In the genomic region with DNA sequence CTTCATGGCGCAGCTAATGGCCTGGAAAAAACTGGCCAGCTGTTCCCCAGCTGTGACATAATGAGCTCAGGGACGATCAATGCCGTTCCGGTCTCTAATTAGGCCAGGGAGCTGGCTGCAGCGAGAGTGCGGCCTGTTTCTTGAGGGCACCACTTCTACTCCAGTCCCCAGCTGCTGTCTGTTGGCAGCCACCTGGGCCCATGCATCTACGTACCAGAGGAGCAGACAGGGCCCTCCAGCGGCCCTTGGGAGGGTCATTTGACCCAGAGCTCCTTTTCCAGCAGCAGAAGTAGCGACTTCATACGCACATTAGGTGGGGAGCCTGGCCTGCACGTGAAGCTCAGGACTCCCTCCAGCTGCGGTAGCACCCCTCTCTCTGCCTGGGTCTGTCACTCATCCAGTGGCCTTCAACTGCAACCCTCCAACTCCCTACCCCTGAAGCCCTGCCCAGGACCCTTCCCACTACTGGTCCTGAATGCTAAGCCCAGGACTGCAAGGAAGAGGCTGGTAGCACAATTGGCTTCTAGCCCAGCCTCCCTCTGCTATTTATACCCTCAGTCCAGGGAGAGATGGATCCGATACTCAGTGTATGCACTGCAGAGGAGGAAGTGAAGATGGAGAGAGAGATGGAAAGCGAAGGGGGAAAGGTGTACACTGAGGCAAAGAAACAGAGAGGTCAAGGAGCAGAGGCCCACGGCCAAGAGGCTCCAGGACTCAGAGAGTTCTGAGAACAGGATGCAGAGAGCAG, we compare ENCODE assay signal across 15 cellular contexts. TPM values are rescaled to one million over a fixed set of nuclear protein-coding genes. Genes with fewer than 3 reads are reported as not detected.
DNase-seq lines count a peak whose midpoint lies in the region; ATAC-seq and TF ChIP-seq lines count a peak whose summit lies in the region.
"Had no signal": no experiment of that assay in that cellular context is flagged by ENCODE, and none has a peak within 500 bp of the region (broad histone marks: within the 10 kb centered on the region; RNA-seq: fewer than 3 reads in every experiment).

No MANE protein-coding gene starts in this region.

- H3K9me2 ChIP-seq in PC-9 (ENCODE audit: insufficient read depth), result no peaks in the 10 kb centered on the region

- 78 to 86% (median 83%) methylated on average over 10 to 15 of the region's 15 CpGs for WGBS in spleen, 5 donors

- no TSS peak for BruUV-seq in PC-9 (replicated peaks; lab: Mats Ljungman, UMichigan)

- H3K27ac ChIP-seq in CD4-positive, alpha-beta memory T cell (ENCODE audit: low read depth, low read length), result no peak overlapping the region
- H3K27ac ChIP-seq in naive thymus-derived CD4-positive, alpha-beta T cell (ENCODE audit: low read depth, low read length), result no peak overlapping the region
- peak overlapping the region in 1 of 8 donors; percentile 81 for H3K27ac ChIP-seq in spleen
- H3K27ac ChIP-seq in PC-9, result no peak overlapping the region

- H3K36me3 ChIP-seq in CD4-positive, alpha-beta memory T cell (ENCODE audit: insufficient read depth, low read length), result no peaks in the 10 kb centered on the region
- H3K36me3 ChIP-seq in naive thymus-derived CD4-positive, alpha-beta T cell (ENCODE audit: control insufficient read depth in 2 of 3, insufficient read depth in 3 of 3, low read length in 3 of 3), result no peaks in the 10 kb centered on the region
- H3K36me3 ChIP-seq in spleen (no peaks in the 10 kb centered on the region), PC-9 (ENCODE audit: low read depth) (no peaks in the 10 kb centered on the region)
- H3K36me3 ChIP-seq: gastroesophageal sphincter, upper lobe of left lung had no signal

- H3K4me1 Mint-ChIP-seq in CD4-positive, alpha-beta memory T cell, result peaks cover 15 to 37% (median 25%) of the 10 kb centered on the region in 4 donors
- H3K4me1 Mint-ChIP-seq in activated T-helper 1 cell treated with anti-CD3 and anti-CD28 coated beads, Interleukin-12 subunit alpha, Interleukin-12 subunit beta, Interleukin-2, Interleukin-4 antibody, amounts not matched to agents 30 ng/mL and 10 ng/mL and 1 ng/mL, durations not matched to agents 14 hours and 24 hours and 36 hours (ENCODE audit: low read depth), result peaks cover 24% of the 10 kb centered on the region
- peaks cover 22 to 40% (median 30%) of the 10 kb centered on the region in 7 donors for H3K4me1 Mint-ChIP-seq in naive thymus-derived CD4-positive, alpha-beta T cell

- no peaks in the 10 kb centered on the region for H3K79me2 ChIP-seq in PC-9 (ENCODE audit: low read depth)

- no peak for TF ChIP-seq CTCF in spleen (IDR thresholded peaks at IDR 0.05 in 8 of 11, conservative IDR thresholded peaks at IDR 0.05 in 3 of 11)
- TF ChIP-seq CTCF in PC-9 (conservative IDR thresholded peaks at IDR 0.05), result no peak

- no peak for DNase-seq in CD4-positive, alpha-beta memory T cell
- peak; percentile 68 for DNase-seq in NCI-H1105 treated with DMSO at 0.1 percent for 48 hours (lab: John Stamatoyannopoulos, UW)
- no peak for DNase-seq in activated T-helper 1 cell treated with anti-CD3 and anti-CD28 coated beads, Interleukin-12 subunit alpha, Interleukin-12 subunit beta, Interleukin-2, Interleukin-4 antibody, amounts not matched to agents 30 ng/mL and 10 ng/mL and 1 ng/mL, durations not matched to agents 14 hours and 24 hours and 36 hours (ENCODE audit: low spot score)
- no peak for DNase-seq in naive thymus-derived CD4-positive, alpha-beta T cell
- DNase-seq in spleen, result no peak
- DNase-seq in PC-9, result no peak
- DNase-seq in SW480 (ENCODE audit: low spot score), result no peak
- DNase-seq: activated CD4-positive, CD25-positive, alpha-beta regulatory T cell treated with anti-CD3 and anti-CD28 coated beads, Interleukin-2, amount 50 U/mL, for 72 hours; DMS53; HCEC 1CT; stimulated activated CD4-positive, alpha-beta T cell treated with anti-CD3 and anti-CD28 coated beads, Interleukin-4, amount 100 ng/mL, for 4 hours; upper lobe of left lung had no signal

- H4K20me1 ChIP-seq in PC-9 (ENCODE audit: insufficient read depth), result no peaks in the 10 kb centered on the region

- POLR2A ChIA-PET in CD4-positive, alpha-beta memory T cell (lab: Charles Lee; ENCODE audit: partially characterized antibody), result interaction anchor here (1.2 to 9.8 kb wide), 3 partner anchors 12 to 31 kb away, joined by 3 to 438 read pairs (median 3); a partner anchor contains a TSS
- POLR2A ChIA-PET in naive thymus-derived CD4-positive, alpha-beta T cell (lab: Charles Lee), result interaction anchor here (1.0 to 15.6 kb wide), 7 partner anchors 11 to 47 kb away, joined by 3 to 520 read pairs (median 9); a partner anchor contains a TSS
- POLR2A ChIA-PET in PC-9 (lab: Charles Lee; ENCODE audit: unreplicated experiment), result no interaction called here

- H3K27me3 ChIP-seq in CD4-positive, alpha-beta memory T cell (ENCODE audit: insufficient read depth, low read length), result no peaks in the 10 kb centered on the region
- H3K27me3 ChIP-seq in naive thymus-derived CD4-positive, alpha-beta T cell (ENCODE audit: control insufficient read depth in 2 of 2, insufficient read depth in 2 of 2, low read length in 2 of 2), result no peaks in the 10 kb centered on the region
- no peaks in the 10 kb centered on the region for H3K27me3 ChIP-seq in spleen (replicated peaks in 1 of 7)
- H3K27me3 ChIP-seq in PC-9 (ENCODE audit: insufficient read depth, low read depth), result peaks cover 18% of the 10 kb centered on the region
- H3K27me3 ChIP-seq: gastroesophageal sphincter, upper lobe of left lung had no signal

- H3K4me2 ChIP-seq in PC-9, result no peak overlapping the region

- CTCF ChIA-PET in CD4-positive, alpha-beta memory T cell (lab: Charles Lee; ENCODE audit: partially characterized antibody), result interaction anchor here (0.5 to 21.4 kb wide), 11 partner anchors 8 to 267 kb away, joined by 3 to 1669 read pairs (median 6); a partner anchor contains a TSS
- CTCF ChIA-PET in naive thymus-derived CD4-positive, alpha-beta T cell (lab: Charles Lee), result interaction anchor here (0.6 to 21.5 kb wide), 11 partner anchors 9 to 282 kb away, joined by 3 to 1240 read pairs (median 6); a partner anchor contains a TSS
- CTCF ChIA-PET in PC-9 (lab: Charles Lee), result interaction anchor here (0.6 kb wide), 1 partner anchor 319 kb away, joined by 4 read pairs; no protein-coding TSS in a partner anchor

- H3K9me3 Mint-ChIP-seq in CD4-positive, alpha-beta memory T cell, result no peaks in the 10 kb centered on the region
- no peaks in the 10 kb centered on the region for H3K9me3 Mint-ChIP-seq in activated T-helper 1 cell treated with anti-CD3 and anti-CD28 coated beads, Interleukin-12 subunit alpha, Interleukin-12 subunit beta, Interleukin-2, Interleukin-4 antibody, amounts not matched to agents 30 ng/mL and 10 ng/mL and 1 ng/mL, durations not matched to agents 14 hours and 24 hours and 36 hours
- H3K9me3 Mint-ChIP-seq in naive thymus-derived CD4-positive, alpha-beta T cell, result peaks cover 0 to 2% (median 0%) of the 10 kb centered on the region in 11 donors

- H3K4me1 ChIP-seq in CD4-positive, alpha-beta memory T cell (ENCODE audit: insufficient read depth, low read length), result peaks cover 25% of the 10 kb centered on the region
- H3K4me1 ChIP-seq in naive thymus-derived CD4-positive, alpha-beta T cell (ENCODE audit: control insufficient read depth in 2 of 2, insufficient read depth in 2 of 2, low read length in 2 of 2), result peaks cover 11 to 28% of the 10 kb centered on the region in 2 donors
- H3K4me1 ChIP-seq in spleen (peaks cover 5 to 41% (median 24%) of the 10 kb centered on the region in 6 donors), PC-9 (replicated peaks; ENCODE audit: insufficient read depth) (no peaks in the 10 kb centered on the region)

- peaks cover 0 to 4% of the 10 kb centered on the region in 2 donors for H3K27me3 Mint-ChIP-seq in CD4-positive, alpha-beta memory T cell
- H3K27me3 Mint-ChIP-seq in activated T-helper 1 cell treated with anti-CD3 and anti-CD28 coated beads, Interleukin-12 subunit alpha, Interleukin-12 subunit beta, Interleukin-2, Interleukin-4 antibody, amounts not matched to agents 30 ng/mL and 10 ng/mL and 1 ng/mL, durations not matched to agents 14 hours and 24 hours and 36 hours (ENCODE audit: insufficient read depth), result peaks cover 5% of the 10 kb centered on the region
- peaks cover 0 to 12% (median 0%) of the 10 kb centered on the region in 5 donors for H3K27me3 Mint-ChIP-seq in naive thymus-derived CD4-positive, alpha-beta T cell

- TF ChIP-seq POLR2A in spleen (IDR thresholded peaks at IDR 0.05), result no peak

- no peaks in the 10 kb centered on the region for H3K36me3 Mint-ChIP-seq in CD4-positive, alpha-beta memory T cell
- H3K36me3 Mint-ChIP-seq in activated T-helper 1 cell treated with anti-CD3 and anti-CD28 coated beads, Interleukin-12 subunit alpha, Interleukin-12 subunit beta, Interleukin-2, Interleukin-4 antibody, amounts not matched to agents 30 ng/mL and 10 ng/mL and 1 ng/mL, durations not matched to agents 14 hours and 24 hours and 36 hours (ENCODE audit: low read depth), result no peaks in the 10 kb centered on the region
- H3K36me3 Mint-ChIP-seq in naive thymus-derived CD4-positive, alpha-beta T cell, result no peaks in the 10 kb centered on the region

- peaks cover 5% of the 10 kb centered on the region; the same call in 1 of the 2 replicates for H3F3A ChIP-seq in PC-9 (ENCODE audit: insufficient read depth, low read depth)

- no peak for ATAC-seq in naive thymus-derived CD4-positive, alpha-beta T cell
- no peak for ATAC-seq in GM21737 (IDR thresholded peaks at IDR 0.05; ENCODE audit: unreplicated experiment)
- ATAC-seq: gastroesophageal sphincter had no signal

- H3K27ac Mint-ChIP-seq in CD4-positive, alpha-beta memory T cell, result peak overlapping the region; percentile 17 to 87 (median 57)
- H3K27ac Mint-ChIP-seq in activated T-helper 1 cell treated with anti-CD3 and anti-CD28 coated beads, Interleukin-12 subunit alpha, Interleukin-12 subunit beta, Interleukin-2, Interleukin-4 antibody, amounts not matched to agents 30 ng/mL and 10 ng/mL and 1 ng/mL, durations not matched to agents 14 hours and 24 hours and 36 hours, result peak overlapping the region; percentile 2
- H3K27ac Mint-ChIP-seq in naive thymus-derived CD4-positive, alpha-beta T cell, result peak overlapping the region; percentile 65 to 96 (median 83)

- intact Hi-C loops in CD4-positive, alpha-beta memory T cell (cut with micrococcal nuclease), result no loop called here
- intact Hi-C loops in activated T-helper 1 cell treated with anti-CD3 and anti-CD28 coated beads, Interleukin-12 subunit alpha, Interleukin-12 subunit beta, Interleukin-2, Interleukin-4 antibody, amounts not matched to agents 30 ng/mL and 10 ng/mL and 1 ng/mL, durations not matched to agents 14 hours and 24 hours and 36 hours (cut with micrococcal nuclease), result loop anchor here (5.0 kb wide), 1 partner anchor 438 kb away; a partner anchor contains a TSS
- intact Hi-C loops in naive thymus-derived CD4-positive, alpha-beta T cell (cut with micrococcal nuclease), result loop anchor here in 1 of 2 donors (5.0 kb wide), 1 partner anchor 133 kb away; a partner anchor contains a TSS
- intact Hi-C loops in spleen (cut with DNase I; ENCODE audit: low total_unique reads), result loop anchor here (10.0 kb wide), 1 partner anchor 106 kb away; a partner anchor contains a TSS
- intact Hi-C loops in PC-9 (cut with micrococcal nuclease; ENCODE audit: unreplicated experiment), result loop anchor here (5.0 kb wide), 1 partner anchor 128 kb away; no protein-coding TSS in a partner anchor

- H2AFZ ChIP-seq in PC-9, result no peak overlapping the region

- H3K9me3 ChIP-seq in CD4-positive, alpha-beta memory T cell (ENCODE audit: control insufficient read depth in 1 of 2, low read length in 2 of 2), result no peaks in the 10 kb centered on the region
- no peaks in the 10 kb centered on the region for H3K9me3 ChIP-seq in naive thymus-derived CD4-positive, alpha-beta T cell (ENCODE audit: control insufficient read depth in 2 of 3, low read length in 3 of 3)
- H3K9me3 ChIP-seq in spleen (no peaks in the 10 kb centered on the region), PC-9 (ENCODE audit: insufficient read depth, low read depth) (no peaks in the 10 kb centered on the region)
- H3K9me3 ChIP-seq: gastroesophageal sphincter, upper lobe of left lung had no signal

- no peak overlapping the region for H3K4me3 ChIP-seq in CD4-positive, alpha-beta memory T cell (ENCODE audit: low read length in 2 of 2)
- H3K4me3 ChIP-seq in naive thymus-derived CD4-positive, alpha-beta T cell (ENCODE audit: low read length), result no peak overlapping the region
- no peak overlapping the region for H3K4me3 ChIP-seq in spleen
- H3K4me3 ChIP-seq in PC-9, result no peak overlapping the region
- H3K4me3 ChIP-seq: gastroesophageal sphincter, upper lobe of left lung had no signal

- H3K4me3 Mint-ChIP-seq in CD4-positive, alpha-beta memory T cell, result peak overlapping the region in 7 of 8 donors; percentile 21 to 82 (median 55)
- peak overlapping the region; percentile 25 for H3K4me3 Mint-ChIP-seq in activated T-helper 1 cell treated with anti-CD3 and anti-CD28 coated beads, Interleukin-12 subunit alpha, Interleukin-12 subunit beta, Interleukin-2, Interleukin-4 antibody, amounts not matched to agents 30 ng/mL and 10 ng/mL and 1 ng/mL, durations not matched to agents 14 hours and 24 hours and 36 hours
- peak overlapping the region; percentile 27 to 91 (median 70) for H3K4me3 Mint-ChIP-seq in naive thymus-derived CD4-positive, alpha-beta T cell

RNA-seq across cellular contexts. Expression of a gene that starts 9.0 kb away (rescaled TPM):
- total RNA-seq in CD4-positive, alpha-beta memory T cell, result under 1 TPM in 1 of 2 experiments, not detected in 1; 0.53 TPM
- under 1 TPM; 0.35 to 0.84 TPM for polyA plus RNA-seq in CD4-positive, alpha-beta memory T cell
- total RNA-seq in activated T-helper 1 cell treated with anti-CD3 and anti-CD28 coated beads, Interleukin-12 subunit alpha, Interleukin-12 subunit beta, Interleukin-2, Interleukin-4 antibody, amounts not matched to agents 30 ng/mL and 10 ng/mL and 1 ng/mL, durations not matched to agents 14 hours and 24 hours and 36 hours, result not detected in 2 replicates
- under 1 TPM; 0.05 to 0.58 (median 0.42) TPM for total RNA-seq in naive thymus-derived CD4-positive, alpha-beta T cell
- under 1 TPM in 1 of 2 donors, not detected in 1; 0.45 TPM for polyA plus RNA-seq in naive thymus-derived CD4-positive, alpha-beta T cell
- not detected for total RNA-seq in spleen
- not detected for polyA plus RNA-seq in spleen
- not detected in 2 replicates for total RNA-seq in PC-9 (2021)
- total RNA-seq: bronchial epithelial cell, gastroesophageal sphincter, upper lobe of left lung had no signal

RNA-seq across cellular contexts. Expression of a gene that starts 17.8 kb away (rescaled TPM):
- 1 to 10 TPM; 7.7 to 8.1 TPM for total RNA-seq in CD4-positive, alpha-beta memory T cell
- 10 to 100 TPM in 1 of 2 donors, 1 to 10 TPM in 1; 9.8 to 11.6 TPM for polyA plus RNA-seq in CD4-positive, alpha-beta memory T cell
- total RNA-seq in activated T-helper 1 cell treated with anti-CD3 and anti-CD28 coated beads, Interleukin-12 subunit alpha, Interleukin-12 subunit beta, Interleukin-2, Interleukin-4 antibody, amounts not matched to agents 30 ng/mL and 10 ng/mL and 1 ng/mL, durations not matched to agents 14 hours and 24 hours and 36 hours, result 8.4 and 8.9 TPM in 2 replicates
- 1 to 10 TPM; 4.9 to 9.3 (median 7.0) TPM for total RNA-seq in naive thymus-derived CD4-positive, alpha-beta T cell
- 1 to 10 TPM; 7.2 to 7.7 TPM for polyA plus RNA-seq in naive thymus-derived CD4-positive, alpha-beta T cell
- total RNA-seq in spleen, result 10 to 100 TPM in 4 of 7 donors, 1 to 10 TPM in 3; 7.4 to 11.4 (median 10.4) TPM
- polyA plus RNA-seq in spleen, result 1 to 10 TPM; 1.8 to 3.3 (median 2.7) TPM
- 7.6 and 10.0 TPM in 2 replicates for total RNA-seq in PC-9 (2021)

RNA-seq across cellular contexts. Expression of a gene that starts 21.1 kb away (rescaled TPM):
- 10 to 100 TPM; 28.1 to 29.3 TPM for total RNA-seq in CD4-positive, alpha-beta memory T cell
- 10 to 100 TPM in 1 of 2 donors, 1 to 10 TPM in 1; 6.4 to 19.8 TPM for polyA plus RNA-seq in CD4-positive, alpha-beta memory T cell
- total RNA-seq in activated T-helper 1 cell treated with anti-CD3 and anti-CD28 coated beads, Interleukin-12 subunit alpha, Interleukin-12 subunit beta, Interleukin-2, Interleukin-4 antibody, amounts not matched to agents 30 ng/mL and 10 ng/mL and 1 ng/mL, durations not matched to agents 14 hours and 24 hours and 36 hours, result 1.2 TPM in 2 replicates
- 10 to 100 TPM in 3 of 5 experiments, 1 to 10 TPM in 2; 2.9 to 42.2 (median 17.7) TPM for total RNA-seq in naive thymus-derived CD4-positive, alpha-beta T cell
- 10 to 100 TPM; 17.4 to 36.2 TPM for polyA plus RNA-seq in naive thymus-derived CD4-positive, alpha-beta T cell
- total RNA-seq in spleen (1 to 10 TPM; 3.7 to 8.5 (median 6.0) TPM), PC-9 (2021) (4.1 and 4.2 TPM in 2 replicates)
- under 1 TPM; 0.57 to 0.99 (median 0.67) TPM for polyA plus RNA-seq in spleen

RNA-seq across cellular contexts. Expression of a gene that starts 36.7 kb away (rescaled TPM):
- total RNA-seq in CD4-positive, alpha-beta memory T cell, result 10 to 100 TPM; 40.7 to 41.6 TPM
- 10 to 100 TPM; 13.6 to 17.1 TPM for polyA plus RNA-seq in CD4-positive, alpha-beta memory T cell
- total RNA-seq in activated T-helper 1 cell treated with anti-CD3 and anti-CD28 coated beads, Interleukin-12 subunit alpha, Interleukin-12 subunit beta, Interleukin-2, Interleukin-4 antibody, amounts not matched to agents 30 ng/mL and 10 ng/mL and 1 ng/mL, durations not matched to agents 14 hours and 24 hours and 36 hours, result 12.6 and 13.4 TPM in 2 replicates
- total RNA-seq in naive thymus-derived CD4-positive, alpha-beta T cell, result 10 to 100 TPM; 19.6 to 41.5 (median 24.1) TPM
- 10 to 100 TPM; 13.5 to 25.3 TPM for polyA plus RNA-seq in naive thymus-derived CD4-positive, alpha-beta T cell
- total RNA-seq in spleen (10 to 100 TPM in 6 of 7 donors, 1 to 10 TPM in 1; 8.6 to 17.6 (median 13.7) TPM), PC-9 (2021) (11.6 and 11.7 TPM in 2 replicates)
- polyA plus RNA-seq in spleen, result 1 to 10 TPM; 4.5 to 8.0 (median 6.0) TPM

RNA-seq across cellular contexts. Expression of a gene that starts 46.9 kb away (rescaled TPM):
- 1 to 10 TPM; 7.4 to 9.0 TPM for total RNA-seq in CD4-positive, alpha-beta memory T cell
- 1 to 10 TPM; 1.9 to 6.9 TPM for polyA plus RNA-seq in CD4-positive, alpha-beta memory T cell
- total RNA-seq in activated T-helper 1 cell treated with anti-CD3 and anti-CD28 coated beads, Interleukin-12 subunit alpha, Interleukin-12 subunit beta, Interleukin-2, Interleukin-4 antibody, amounts not matched to agents 30 ng/mL and 10 ng/mL and 1 ng/mL, durations not matched to agents 14 hours and 24 hours and 36 hours, result 17.4 and 18.0 TPM in 2 replicates
- total RNA-seq in naive thymus-derived CD4-positive, alpha-beta T cell, result 10 to 100 TPM; 10.5 to 12.8 (median 11.7) TPM
- 10 to 100 TPM in 1 of 2 donors, 1 to 10 TPM in 1; 4.9 to 15.2 TPM for polyA plus RNA-seq in naive thymus-derived CD4-positive, alpha-beta T cell
- total RNA-seq in spleen (10 to 100 TPM in 2 of 7 donors, 1 to 10 TPM in 5; 7.9 to 11.9 (median 8.7) TPM), PC-9 (2021) (4.7 and 5.7 TPM in 2 replicates)
- 10 to 100 TPM in 2 of 3 donors, 1 to 10 TPM in 1; 7.1 to 16.8 (median 12.2) TPM for polyA plus RNA-seq in spleen

Comparison
In these comparisons a context has a peak if more than half of its experiments do, and no peak if none do; other contexts are left out.
1. H3K27ac Mint-ChIP-seq: peak in every context shown above with its lines; median percentile 83 in naive thymus-derived CD4-positive, alpha-beta T cell; 57 in CD4-positive, alpha-beta memory T cell; 2 in activated T-helper 1 cell treated with anti-CD3 and anti-CD28 coated beads, Interleukin-12 subunit alpha, Interleukin-12 subunit beta, Interleukin-2, Interleukin-4 antibody, amounts not matched to agents 30 ng/mL and 10 ng/mL and 1 ng/mL, durations not matched to agents 14 hours and 24 hours and 36 hours.